In genomic region chr22:35630387-35630793, GRCh38 we compare ENCODE assay signal across 9 cellular contexts. TPM values are rescaled to one million over a fixed set of nuclear protein-coding genes. Genes with fewer than 3 reads are reported as not detected.
DNase-seq lines count a peak whose midpoint lies in the region; ATAC-seq lines count a peak whose summit lies in the region.
"Had no signal": no experiment of that assay in that cellular context is flagged by ENCODE, and none has a peak within 500 bp of the region (broad histone marks: within the 10 kb centered on the region; RNA-seq: fewer than 3 reads in every experiment).

No MANE protein-coding gene starts in this region.

- intact Hi-C loops in left cardiac atrium (cut with DNase I) = no loop called here

- peak; percentile 64 for DNase-seq in AG08395 (ENCODE audit: low spot score)
- peak; percentile 76 for DNase-seq in HT1080 (ENCODE audit: low read depth)
- DNase-seq in amniotic epithelial cell (ENCODE audit: low read depth) = peak; percentile 68
- DNase-seq in kidney glomerular epithelial cell (lab: John Stamatoyannopoulos, UW) = peak; percentile 39
- no peak for DNase-seq in HPDE6-E6E7 (ENCODE audit: extremely low spot score)
- DNase-seq in middle frontal gyrus (ENCODE audit: extremely low spot score, low spot score) = no peak
- DNase-seq in left cardiac atrium = no peak
- DNase-seq: NCI-H774 had no signal

- no peak for ATAC-seq in HG02981 (IDR thresholded peaks at IDR 0.05; ENCODE audit: unreplicated experiment)
- ATAC-seq in left cardiac atrium = no peak

RNA-seq across cellular contexts. Expression of gene MB, which starts 13.3 kb away (rescaled TPM):
- total RNA-seq in HT1080 (2014; rRNA removed; shearing (Covaris generic)) = not detected in 2 replicates
- polyA plus RNA-seq in HT1080 (2015; cell fraction: cytosol; rRNA removed) = not detected in 2 replicates
- not detected in 2 replicates for polyA plus RNA-seq in HT1080 (2015; cell fraction: nucleus; rRNA removed)
- 1,000 to 10,000 TPM; 7,141 to 7,312 TPM for total RNA-seq in left cardiac atrium

RNA-seq across cellular contexts. Expression of gene APOL6, which starts 17.9 kb away (rescaled TPM):
- 4.3 and 4.6 TPM in 2 replicates for total RNA-seq in HT1080 (2014; rRNA removed; shearing (Covaris generic))
- 2.7 and 3.6 TPM in 2 replicates for polyA plus RNA-seq in HT1080 (2015; cell fraction: cytosol; rRNA removed)
- 6.6 and 6.9 TPM in 2 replicates for polyA plus RNA-seq in HT1080 (2015; cell fraction: nucleus; rRNA removed)
- total RNA-seq in left cardiac atrium = 10 to 100 TPM; 20.6 to 23.0 TPM

Comparison
In these comparisons a context has a peak if more than half of its experiments do, and no peak if none do; other contexts are left out.
1. DNase-seq: peak in AG08395 (single experiment), HT1080 (single experiment), amniotic epithelial cell (single experiment) and kidney glomerular epithelial cell (single experiment); none in HPDE6-E6E7 (single experiment), middle frontal gyrus (single experiment) and left cardiac atrium (single experiment).
2. RNA of gene MB, which starts 13.3 kb away (total RNA-seq): 7,141 to 7,312 TPM in left cardiac atrium; not detected in HT1080; every median in the first group is over 1,000 times any median in the second.